In the genomic region with DNA sequence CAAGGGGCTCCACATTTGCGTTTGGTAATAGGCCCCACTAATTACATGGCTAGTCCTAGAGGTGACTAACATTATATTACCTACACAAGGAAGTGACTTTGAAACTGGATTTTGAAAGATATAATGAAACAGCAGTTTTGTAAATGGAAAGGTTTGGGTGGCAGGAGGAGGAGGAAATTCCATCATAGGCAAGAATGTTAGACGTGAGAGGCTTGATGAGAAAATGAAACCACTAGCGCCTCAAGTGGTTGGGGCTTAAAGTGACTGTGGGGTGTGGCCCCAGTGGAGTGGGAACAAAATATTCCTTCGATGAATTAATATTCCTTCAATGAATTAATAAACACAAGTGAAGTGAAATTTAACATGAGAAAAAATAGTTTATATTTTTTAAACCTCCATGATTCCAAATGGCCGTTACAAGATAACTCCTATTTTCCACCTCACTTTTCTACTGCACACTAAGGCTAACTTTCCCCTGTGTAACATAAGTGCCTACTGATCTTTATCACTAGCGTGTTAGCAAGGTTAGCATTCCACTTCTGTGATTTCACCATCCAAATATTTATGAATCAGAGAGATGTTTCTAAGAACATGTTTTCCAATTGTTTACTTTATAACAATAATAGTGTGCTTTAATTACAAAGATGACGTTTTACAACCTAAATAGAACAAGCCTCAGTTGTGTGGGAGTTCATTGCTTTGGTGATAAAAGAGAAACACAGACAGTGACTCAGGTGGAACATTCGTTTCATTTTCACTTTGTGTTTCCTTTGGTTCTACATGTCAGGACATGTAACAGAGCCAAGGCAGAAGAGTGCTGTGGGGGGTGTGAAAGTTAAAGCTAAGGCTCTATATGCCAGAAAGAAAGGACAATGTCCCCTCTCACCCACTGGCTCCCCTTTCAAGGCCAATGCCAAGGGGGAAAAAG, we compare ENCODE assay signal across 8 cellular contexts. TPM values are rescaled to one million over a fixed set of nuclear protein-coding genes. Genes with fewer than 3 reads are reported as not detected.
DNase-seq lines count a peak whose midpoint lies in the region; ATAC-seq, FAIRE-seq and TF ChIP-seq lines count a peak whose summit lies in the region.

No MANE protein-coding gene starts in this region.

- in situ Hi-C loops in GM12878 (cut with MboI) (no loop called here), HepG2 (cut with HindIII; ENCODE audit: extremely low pct_ligation_motif_present, low pct_unique_long_range_greater_than_20kb) (no loop called here)

- no peaks in the 10 kb centered on the region for H3K9me3 ChIP-seq in Peyer's patch
- no peaks in the 10 kb centered on the region for H3K9me3 ChIP-seq in GM12878 (replicated peaks; ENCODE audit: control insufficient read depth, insufficient read depth, low read length)
- H3K9me3 ChIP-seq in HepG2 (ENCODE audit: low read length) = no peaks in the 10 kb centered on the region
- H3K9me3 ChIP-seq in thyroid gland = no peaks in the 10 kb centered on the region

- WGBS in GM12878 (ENCODE audit: insufficient coverage, insufficient replicate concordance, low lambda C conversion rate, missing lambda C conversion rate) = 17% methylated on average over 8 of the region's 8 CpGs
- WGBS in HepG2 (ENCODE audit: low lambda C conversion rate) = 26% methylated on average over 8 of the region's 8 CpGs
- 33 to 37% methylated on average over 8 of the region's 8 CpGs for WGBS in thyroid gland, 2 donors

- TF ChIP-seq RAD21 in GM12878 (IDR thresholded peaks at IDR 0.05; ENCODE audit: insufficient read depth, low read depth, low read length) = peak; percentile 38
- no peak for TF ChIP-seq RAD21 in HepG2 (CRISPR knock-in tag; IDR thresholded peaks at IDR 0.05)

- H3K9ac ChIP-seq in GM12878 (ENCODE audit: control insufficient read depth, insufficient read depth, low read length) = peak overlapping the region; percentile 33
- H3K9ac ChIP-seq in HepG2 (ENCODE audit: insufficient read depth, low read depth, low read length) = peak overlapping the region; percentile 33; the same call in 1 of the 2 replicates

- H4K20me1 ChIP-seq in GM12878 (ENCODE audit: control insufficient read depth, insufficient read depth) (no peaks in the 10 kb centered on the region), HepG2 (ENCODE audit: insufficient read depth, low read length) (no peaks in the 10 kb centered on the region)

- H3K4me3 ChIP-seq in Peyer's patch = peak overlapping the region in 1 of 4 donors; percentile 13
- no peak overlapping the region for H3K4me3 ChIP-seq in GM12878
- H3K4me3 ChIP-seq in HepG2 (replicated peaks in 1 of 3; ENCODE audit: insufficient read depth in 1 of 3, low read depth in 2 of 3, low read length in 3 of 3) = peak overlapping the region in 1 of 3 experiments; percentile 24; a peak in 1 of 6 replicates
- H3K4me3 ChIP-seq in thyroid gland (replicated peaks in 1 of 3) = no peak overlapping the region

- BruUV-seq in GM12878 (replicated peaks; lab: Mats Ljungman, UMichigan) (TSS peak; percentile 80), HepG2 (replicated peaks; lab: Mats Ljungman, UMichigan) (no TSS peak)

- peak; percentile 24 to 72 (median 56) for TF ChIP-seq CTCF in Peyer's patch (IDR thresholded peaks at IDR 0.05)
- TF ChIP-seq CTCF in GM12878 (IDR thresholded peaks at IDR 0.05 in 2 of 3, conservative IDR thresholded peaks at IDR 0.05 in 1 of 3; ENCODE audit: control insufficient read depth in 2 of 3, extremely low read depth in 1 of 3, insufficient read depth in 1 of 3, low read depth in 3 of 3, low read length in 3 of 3) = peak; percentile 51 to 62 (median 61); a peak in 5 of 6 replicates
- TF ChIP-seq CTCF in HepG2 (CRISPR knock-in tag; IDR thresholded peaks at IDR 0.05) = no peak
- peak in 4 of 6 experiments; percentile 23 to 48 (median 35) for TF ChIP-seq CTCF in thyroid gland (IDR thresholded peaks at IDR 0.05)

- H3K27ac ChIP-seq in Peyer's patch (peak overlapping the region; percentile 26 to 76 (median 64)), GM12878 (ENCODE audit: control insufficient read depth, insufficient read depth) (peak overlapping the region; percentile 95), HepG2 (ENCODE audit: extremely low read length, insufficient read depth, low read length) (peak overlapping the region; percentile 10), thyroid gland (peak overlapping the region; percentile 16 to 33 (median 25))

- peak; percentile 95 for DNase-seq in COLO829 (ENCODE audit: low spot score)
- no peak for DNase-seq in GM19239 (ENCODE audit: insufficient read length, low spot score)
- DNase-seq in Peyer's patch = peak in 1 of 3 donors; percentile 69
- peak; percentile 90 for DNase-seq in GM12878 (ENCODE audit: low read depth, low spot score)
- DNase-seq in HepG2 (ENCODE audit: low spot score) = peak; percentile 73
- DNase-seq in thyroid gland = peak; percentile 34 to 50
- DNase-seq in NCI-H187 (lab: John Stamatoyannopoulos, UW) = no peak

- SMC1A ChIA-PET in GM12878 (lab: Charles Lee; ENCODE audit: uncharacterized antibody, unreplicated experiment) = interaction anchor here (0.7 to 5.0 kb wide), 22 partner anchors 9 to 141 kb away, joined by 3 to 41 read pairs (median 4); a partner anchor contains a TSS

- FAIRE-seq in GM19239 (lab: Jason Lieb, UNC) (peak; percentile 97), GM12878 (lab: Jason Lieb, UNC) (peak; percentile 84), HepG2 (lab: Jason Lieb, UNC) (peak; percentile 42)

- H3K79me2 ChIP-seq in GM12878 (ENCODE audit: control insufficient read depth, insufficient read depth, low read length) (no peaks in the 10 kb centered on the region), HepG2 (ENCODE audit: insufficient read depth, low read length) (no peaks in the 10 kb centered on the region)

- RAD21 ChIA-PET in GM12878 (lab: Charles Lee; ENCODE audit: unreplicated experiment) = interaction anchor here (0.7 to 2.8 kb wide), 17 partner anchors 8 to 474 kb away, joined by 3 to 30 read pairs (median 6); a partner anchor contains a TSS

- H3K36me3 ChIP-seq in Peyer's patch (no peaks in the 10 kb centered on the region), GM12878 (ENCODE audit: control insufficient read depth in 2 of 2, insufficient read depth in 2 of 2, low read length in 1 of 2) (no peaks in the 10 kb centered on the region), HepG2 (replicated peaks in 1 of 2; ENCODE audit: control insufficient read depth in 1 of 2, insufficient read depth in 2 of 2, low read length in 2 of 2) (no peaks in the 10 kb centered on the region), thyroid gland (no peaks in the 10 kb centered on the region)

- TF ChIP-seq POLR2A in Peyer's patch (IDR thresholded peaks at IDR 0.05) (no peak), GM12878 (IDR thresholded peaks at IDR 0.05; ENCODE audit: low read depth, low read length) (peak; percentile 39; the same call in 1 of the 2 replicates), HepG2 (IDR thresholded peaks at IDR 0.05; ENCODE audit: insufficient read depth in 1 of 2, low read depth in 2 of 2, low read length in 2 of 2) (no peak), thyroid gland (IDR thresholded peaks at IDR 0.05) (no peak)

- intact Hi-C loops in GM12878 (cut with micrococcal nuclease; ENCODE audit: unreplicated experiment) (loop anchor here (1.0 kb wide), 2 partner anchors 12 to 29 kb away; a partner anchor contains a TSS), HepG2 (cut with micrococcal nuclease; ENCODE audit: unreplicated experiment) (no loop called here), thyroid gland (cut with DNase I) (no loop called here)

- H3K27me3 ChIP-seq in Peyer's patch (no peaks in the 10 kb centered on the region), GM12878 (replicated peaks in 1 of 2; ENCODE audit: control insufficient read depth in 2 of 2, insufficient read depth in 2 of 2, low read length in 1 of 2) (no peaks in the 10 kb centered on the region), HepG2 (ENCODE audit: control insufficient read depth in 1 of 2, insufficient read depth in 2 of 2, low read length in 2 of 2) (peaks cover 0 to 12% of the 10 kb centered on the region in 2 experiments; a peak in 2 of 5 replicates), thyroid gland (no peaks in the 10 kb centered on the region)

- TF ChIP-seq EP300 in GM12878 (IDR thresholded peaks at IDR 0.05; ENCODE audit: borderline replicate concordance in 1 of 2, control insufficient read depth in 1 of 2, low read depth in 2 of 2, low read length in 2 of 2) (peak; percentile 76 to 94), HepG2 (IDR thresholded peaks at IDR 0.05; ENCODE audit: low read depth in 2 of 2, low read length in 2 of 2) (no peak; a peak in 1 of 4 replicates), HepG2 (CRISPR knock-in tag; IDR thresholded peaks at IDR 0.05; ENCODE audit: borderline replicate concordance) (no peak)

- POLR2A ChIA-PET in GM12878 (lab: Charles Lee) = interaction anchor here (0.5 to 3.0 kb wide), 9 partner anchors 9 to 119 kb away, joined by 3 to 48 read pairs (median 6); a partner anchor contains a TSS
- POLR2A ChIA-PET in HepG2 (lab: Yijun Ruan, JAX) = interaction anchor here (2.5 to 2.6 kb wide), 2 partner anchors 12 kb away, joined by 12 to 33 read pairs; a partner anchor contains a TSS

- CTCF ChIA-PET in GM12878 (lab: Yijun Ruan, JAX) = interaction anchor here (0.6 to 2.9 kb wide), 23 partner anchors 9 to 433 kb away, joined by 3 to 22 read pairs (median 6); a partner anchor contains a TSS
- CTCF ChIA-PET in HepG2 (lab: Yijun Ruan, JAX; ENCODE audit: low intra/inter-chr PET ratio, low total read pairs) = no interaction called here

- H3K4me1 ChIP-seq in Peyer's patch (peaks cover 0 to 8% (median 2%) of the 10 kb centered on the region in 4 donors), GM12878 (ENCODE audit: control insufficient read depth, insufficient read depth, low read length) (peaks cover 17% of the 10 kb centered on the region), HepG2 (ENCODE audit: insufficient read depth, low read length) (peaks cover 36% of the 10 kb centered on the region), thyroid gland (peaks cover 7 to 8% of the 10 kb centered on the region in 2 donors)

- H2AFZ ChIP-seq in GM12878 (ENCODE audit: control insufficient read depth, low read depth, low read length) = peak overlapping the region; percentile 92
- H2AFZ ChIP-seq in HepG2 (ENCODE audit: low read length) = peak overlapping the region; percentile 71

- H3K4me2 ChIP-seq in GM12878 (ENCODE audit: control insufficient read depth, insufficient read depth) = peak overlapping the region; percentile 56
- H3K4me2 ChIP-seq in HepG2 (ENCODE audit: low read depth, low read length) = peak overlapping the region; percentile 49

- ATAC-seq in HG03159 (IDR thresholded peaks at IDR 0.05; ENCODE audit: unreplicated experiment) (peak; percentile 96), GM12878 (peak; percentile 93), HepG2 (peak; percentile 59)

RNA-seq across cellular contexts. Expression of a gene that starts 12.5 kb away (rescaled TPM):
- total RNA-seq in Peyer's patch = 10 to 100 TPM in 3 of 4 donors, 1 to 10 TPM in 1; 10.0 to 38.0 (median 17.2) TPM
- total RNA-seq in GM12878 (2013; cell fraction: nucleolus; rRNA removed) = 11.6 and 13.9 TPM in 2 replicates
- total RNA-seq in GM12878 (2014; rRNA removed) = 7.3 and 8.1 TPM in 2 replicates
- 9.4 and 11.5 TPM in 2 replicates for total RNA-seq in GM12878 (2014; rRNA removed; fragmentation: Illumina TruSeq; extraction: Trizol)
- 9.5 and 11.2 TPM in 2 replicates for total RNA-seq in GM12878 (2021)
- polyA plus RNA-seq in GM12878 (2011; ENCODE audit: low read depth) = 24.4 TPM
- 13.9 and 15.9 TPM in 2 replicates for polyA plus RNA-seq in GM12878 (2011; rRNA removed)
- 8.8 and 10.4 TPM in 2 replicates for polyA plus RNA-seq in GM12878 (2011; cell fraction: cytosol; rRNA removed)
- 15.9 and 21.2 TPM in 2 replicates for polyA plus RNA-seq in GM12878 (2011; cell fraction: nucleus; rRNA removed)
- polyA plus RNA-seq in GM12878 (2012) = 24.2 and 26.5 TPM in 2 replicates
- 9.5 and 11.5 TPM in 2 replicates for polyA plus RNA-seq in GM12878 (2014; fragmentation: Illumina TruSeq; extraction: Trizol)
- polyA plus RNA-seq in GM12878 (2014; fragmentation: Nextera tagmentation; extraction: Ambion mirVana) = 1 to 10 TPM; 3.0 to 3.4 TPM
- 8.5 and 11.4 TPM in 2 replicates for polyA plus RNA-seq in GM12878 (2014; rRNA removed)
- polyA plus RNA-seq in GM12878 (2016; fragmentation: Nextera tagmentation; extraction: Ambion mirVana) = 1 to 10 TPM; 5.6 to 6.7 TPM
- 12.6 and 17.7 TPM in 2 replicates for polyA minus RNA-seq in GM12878 (2011; rRNA and poly(A)+ RNA removed)
- 4.6 and 6.1 TPM in 2 replicates for polyA minus RNA-seq in GM12878 (2011; cell fraction: cytosol; rRNA and poly(A)+ RNA removed)
- 19.9 and 25.7 TPM in 2 replicates for polyA minus RNA-seq in GM12878 (2011; cell fraction: nucleus; rRNA and poly(A)+ RNA removed)
- 3.6 and 5.0 TPM in 2 replicates for total RNA-seq in HepG2 (2016; rRNA removed; fragmentation: Illumina TruSeq; extraction: Trizol)
- 1.9 and 2.6 TPM in 2 replicates for total RNA-seq in HepG2 (2016; cell fraction: cytosol; rRNA removed; fragmentation: Illumina TruSeq; extraction: Trizol; ENCODE audit: low read depth)
- 3.0 and 5.9 TPM in 2 replicates for total RNA-seq in HepG2 (2016; cell fraction: insoluble cytoplasmic fraction; rRNA removed; fragmentation: Illumina TruSeq; extraction: Trizol)
- 3.1 and 3.3 TPM in 2 replicates for total RNA-seq in HepG2 (2016; cell fraction: membrane; rRNA removed; fragmentation: Illumina TruSeq; extraction: Trizol)
- 8.8 and 10.0 TPM in 2 replicates for total RNA-seq in HepG2 (2016; cell fraction: nucleus; rRNA removed; fragmentation: Illumina TruSeq; extraction: Trizol)
- polyA plus RNA-seq in HepG2 (2011; rRNA removed) = 13.0 and 16.4 TPM in 2 replicates
- 8.2 and 12.1 TPM in 2 replicates for polyA plus RNA-seq in HepG2 (2011; cell fraction: cytosol; rRNA removed)
- 25.9 and 26.8 TPM in 2 replicates for polyA plus RNA-seq in HepG2 (2011; cell fraction: nucleus; rRNA removed)
- 11.7 and 51.2 TPM in 2 replicates for polyA plus RNA-seq in HepG2 (2012)
- 1.0 and 1.1 TPM in 2 replicates for polyA plus RNA-seq in HepG2 (2016; cell fraction: cytosol; fragmentation: Illumina TruSeq; extraction: Trizol; ENCODE audit: low read depth)
- 4.8 and 6.8 TPM in 2 replicates for polyA plus RNA-seq in HepG2 (2016; cell fraction: insoluble cytoplasmic fraction; fragmentation: Illumina TruSeq; extraction: Trizol; ENCODE audit: low read depth)
- polyA plus RNA-seq in HepG2 (2016; cell fraction: membrane; fragmentation: Illumina TruSeq; extraction: Trizol; ENCODE audit: low read depth) = 1.8 and 2.5 TPM in 2 replicates
- 13.0 and 17.6 TPM in 2 replicates for polyA plus RNA-seq in HepG2 (2016; cell fraction: nucleus; fragmentation: Illumina TruSeq; extraction: Trizol; ENCODE audit: insufficient read depth, low read depth)
- polyA minus RNA-seq in HepG2 (2011; rRNA and poly(A)+ RNA removed; ENCODE audit: low replicate concordance) = 17.2 and 17.6 TPM in 2 replicates
- 5.8 and 9.3 TPM in 2 replicates for polyA minus RNA-seq in HepG2 (2011; cell fraction: cytosol; rRNA and poly(A)+ RNA removed)
- 30.1 and 52.5 TPM in 2 replicates for polyA minus RNA-seq in HepG2 (2011; cell fraction: nucleus; rRNA and poly(A)+ RNA removed)
- total RNA-seq in thyroid gland = 10 to 100 TPM in 3 of 4 donors, 1 to 10 TPM in 1; 9.2 to 21.2 (median 14.7) TPM

Comparison
In these comparisons a context has a peak if more than half of its experiments do, and no peak if none do; other contexts are left out.
1. DNase-seq: peak in COLO829 (single experiment), GM12878 (single experiment), HepG2 (single experiment) and thyroid gland (2 of 2); none in GM19239 (single experiment) and NCI-H187 (0 of 2).
2. H3K27ac ChIP-seq: peak in every context shown above with its lines; median percentile 95 in GM12878; 64 in Peyer's patch; 25 in thyroid gland; 10 in HepG2.
3. Peak in every context shown above with its lines, with median percentiles within 50 percentile points of each other: ATAC-seq.